Comparison of ENCODE assay signal across 22 cellular contexts in genomic region chr20:23253524-23253923, GRCh38.
DNase-seq lines count a peak whose midpoint lies in the region; ATAC-seq, FAIRE-seq and TF ChIP-seq lines count a peak whose summit lies in the region.
"Had no signal": no experiment of that assay in that cellular context is flagged by ENCODE, and none has a peak within 500 bp of the region (broad histone marks: within the 10 kb centered on the region; RNA-seq: fewer than 3 reads in every experiment).

No MANE protein-coding gene starts in this region.

- no peak overlapping the region for H3K4me2 ChIP-seq in A549

- no peak for DNase-seq in A549 (ENCODE audit: low read depth in 1 of 2, low spot score in 1 of 2)
- DNase-seq in coronary artery (ENCODE audit: low spot score), result peak; percentile 21
- DNase-seq in esophagus muscularis mucosa (ENCODE audit: extremely low spot score), result peak; percentile 24
- no peak for DNase-seq in progenitor cell of endocrine pancreas (ENCODE audit: low spot score, unreplicated experiment)
- DNase-seq in activated T-cell treated with anti-CD3 and anti-CD28 coated beads for 4 hours, result no peak
- DNase-seq: 8988T; AML-193; Caco-2; Calu3; CD4-positive, alpha-beta T cell; CD8-positive, alpha-beta T cell; DMS79 treated with DMSO at 0.1 percent for 48 hours; GF-D8 had no signal

- CTCF ChIA-PET in A549 (lab: Yijun Ruan, JAX), result interaction anchor here (1.2 to 2.3 kb wide), 4 partner anchors 7 to 87 kb away, joined by 3 to 9 read pairs (median 4); no protein-coding TSS in a partner anchor

- H3K27ac Mint-ChIP-seq in progenitor cell of endocrine pancreas, result no peak overlapping the region
- H3K27ac Mint-ChIP-seq: B cell; CD4-positive, alpha-beta T cell; CD8-positive, alpha-beta T cell had no signal

- peaks cover 45% of the 10 kb centered on the region for H3K27me3 Mint-ChIP-seq in progenitor cell of endocrine pancreas

- H3K36me3 Mint-ChIP-seq in progenitor cell of endocrine pancreas (ENCODE audit: insufficient read depth), result no peaks in the 10 kb centered on the region
- H3K36me3 Mint-ChIP-seq: CD8-positive, alpha-beta T cell had no signal

- peaks cover 14% of the 10 kb centered on the region for H3K4me1 Mint-ChIP-seq in progenitor cell of endocrine pancreas (ENCODE audit: low read depth)
- H3K4me1 Mint-ChIP-seq: B cell had no signal

- no peak overlapping the region for H3K4me3 ChIP-seq in A549
- no peak overlapping the region for H3K4me3 ChIP-seq in coronary artery
- no peak overlapping the region for H3K4me3 ChIP-seq in esophagus muscularis mucosa
- H3K4me3 ChIP-seq: BLaER1 treated with 17β-estradiol and CSF1 and Interleukin-3, amounts not matched to agents 10 nM and 100 nM had no signal

- POLR2A ChIA-PET in A549 (lab: Yijun Ruan, JAX), result no interaction called here

- H3K4me3 Mint-ChIP-seq in progenitor cell of endocrine pancreas (ENCODE audit: low read depth), result no peak overlapping the region
- H3K4me3 Mint-ChIP-seq: B cell; CD4-positive, alpha-beta T cell; CD8-positive, alpha-beta T cell had no signal

- no peaks in the 10 kb centered on the region for H3K9me3 ChIP-seq in A549
- H3K9me3 ChIP-seq in esophagus muscularis mucosa, result no peaks in the 10 kb centered on the region
- H3K9me3 ChIP-seq: Caco-2 had no signal

- no peak for TF ChIP-seq RAD21 in A549 (conservative IDR thresholded peaks at IDR 0.05 in 1 of 2, IDR thresholded peaks at IDR 0.05 in 1 of 2)

- 0 out of 3 replicates have a peak, but pooled peaks cover 5% of the 10 kb centered on the region for H3K4me1 ChIP-seq in A549
- H3K4me1 ChIP-seq in esophagus muscularis mucosa, result peaks cover 10 to 26% (median 20%) of the 10 kb centered on the region in 4 donors
- H3K4me1 ChIP-seq: Caco-2 had no signal

- TF ChIP-seq EP300 in A549 (IDR thresholded peaks at IDR 0.05) (no peak), esophagus muscularis mucosa (IDR thresholded peaks at IDR 0.05) (no peak)

- no peaks in the 10 kb centered on the region for H3K36me3 ChIP-seq in esophagus muscularis mucosa
- H3K36me3 ChIP-seq: BLaER1 treated with 17β-estradiol and CSF1 and Interleukin-3, amounts not matched to agents 10 nM and 100 nM had no signal

- no peak for TF ChIP-seq CTCF in A549 (IDR thresholded peaks at IDR 0.05)
- no peak for TF ChIP-seq CTCF in coronary artery (IDR thresholded peaks at IDR 0.05)
- TF ChIP-seq CTCF in esophagus muscularis mucosa (IDR thresholded peaks at IDR 0.05), result no peak
- TF ChIP-seq CTCF in progenitor cell of endocrine pancreas (IDR thresholded peaks at IDR 0.05; ENCODE audit: unreplicated experiment), result no peak

- H3K27ac ChIP-seq in A549 (no peak overlapping the region), coronary artery (no peak overlapping the region), esophagus muscularis mucosa (replicated peaks in 1 of 4) (no peak overlapping the region)
- H3K27ac ChIP-seq: BLaER1 treated with 17β-estradiol and CSF1 and Interleukin-3, amounts not matched to agents 10 nM and 100 nM; C4-2B had no signal

- no peaks in the 10 kb centered on the region for H3K9me3 Mint-ChIP-seq in progenitor cell of endocrine pancreas (ENCODE audit: low read depth)
- H3K9me3 Mint-ChIP-seq: CD4-positive, alpha-beta T cell; CD8-positive, alpha-beta T cell had no signal

- no peak for TF ChIP-seq POLR2A in A549 (IDR thresholded peaks at IDR 0.05; ENCODE audit: low read length)
- TF ChIP-seq POLR2A in esophagus muscularis mucosa (IDR thresholded peaks at IDR 0.05; ENCODE audit: low read depth), result no peak

- peak; percentile 51 for FAIRE-seq in A549 (lab: Jason Lieb, UNC)
- FAIRE-seq: A204.1, D721Med, G401.6, GM12891, GM18507 had no signal

- no peak for ATAC-seq in A549
- ATAC-seq in HG03108 (IDR thresholded peaks at IDR 0.05; ENCODE audit: unreplicated experiment), result no peak
- ATAC-seq: CD8-positive, alpha-beta T cell had no signal

- WGBS in A549 (ENCODE audit: missing lambda C conversion rate), result 64% methylated on average over 3 of the region's 3 CpGs
- 85% methylated on average over 3 of the region's 3 CpGs for WGBS in esophagus muscularis mucosa

- intact Hi-C loops in esophagus muscularis mucosa (cut with DNase I), result loop anchor here (5.0 kb wide), 1 partner anchor 561 kb away; no protein-coding TSS in a partner anchor

- H3K27me3 ChIP-seq in esophagus muscularis mucosa, result peaks cover 0 to 34% (median 0%) of the 10 kb centered on the region in 4 donors
- H3K27me3 ChIP-seq: BLaER1 treated with 17β-estradiol and CSF1 and Interleukin-3, amounts not matched to agents 10 nM and 100 nM had no signal

TF ChIP-seq in A549, 52 proteins besides CTCF, POLR2A, EP300 and RAD21:
- TF ChIP-seq SMC3 (IDR thresholded peaks at IDR 0.05), result no peak
- TF ChIP-seq JUNB (IDR thresholded peaks at IDR 0.05), result no peak
- TF ChIP-seq MAX (IDR thresholded peaks at IDR 0.05), result no peak
- no peak for TF ChIP-seq CBX2 (IDR thresholded peaks at IDR 0.05; ENCODE audit: borderline replicate concordance, low read depth)
- TF ChIP-seq JUN (IDR thresholded peaks at IDR 0.05), result no peak
- no peak for TF ChIP-seq PHF8 (IDR thresholded peaks at IDR 0.05; ENCODE audit: borderline replicate concordance, low read depth)
- no peak for TF ChIP-seq BHLHE40 (IDR thresholded peaks at IDR 0.05; ENCODE audit: low read depth, low read length)
- TF ChIP-seq HOXA7 (CRISPR knock-in tag; IDR thresholded peaks at IDR 0.05), result no peak

Comparison
In these comparisons a context has a peak if more than half of its experiments do, and no peak if none do; other contexts are left out.
1. DNase-seq: peak in coronary artery (single experiment) and esophagus muscularis mucosa (single experiment); none in A549 (0 of 2), progenitor cell of endocrine pancreas (single experiment) and activated T-cell treated with anti-CD3 and anti-CD28 coated beads for 4 hours (single experiment).